Comparison of ENCODE assay signal across 9 cellular contexts in the genomic region with DNA sequence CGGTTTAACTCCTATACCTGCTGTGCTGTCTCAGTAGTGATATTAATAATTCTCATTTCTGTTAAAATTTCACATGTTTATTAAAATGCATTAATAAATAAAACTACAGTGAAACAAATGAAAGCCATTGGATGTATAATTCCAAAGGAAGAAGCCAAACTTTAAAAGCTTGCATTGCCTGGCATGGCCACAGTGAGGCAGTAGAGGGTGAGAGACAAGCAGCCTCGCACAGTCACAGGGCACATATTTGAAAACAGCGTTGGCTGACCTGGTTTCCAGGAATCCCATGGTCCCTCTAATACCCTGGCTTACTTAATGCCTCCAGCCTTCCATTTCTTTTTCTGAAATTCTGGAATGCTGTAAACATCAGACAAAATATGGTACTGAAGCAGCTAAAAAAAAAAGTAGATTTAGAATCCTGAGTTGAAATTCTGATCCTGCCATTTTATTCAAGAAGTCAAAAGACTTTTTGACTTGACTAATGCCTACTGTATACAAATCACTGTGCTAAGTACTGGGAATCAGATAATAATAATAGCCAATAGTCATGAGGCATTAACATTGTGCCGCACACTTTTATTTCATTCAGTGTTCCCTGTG. TPM values are rescaled to one million over a fixed set of nuclear protein-coding genes. Genes with fewer than 3 reads are reported as not detected.
DNase-seq lines count a peak whose midpoint lies in the region; ATAC-seq, FAIRE-seq and TF ChIP-seq lines count a peak whose summit lies in the region.
"Had no signal": no experiment of that assay in that cellular context is flagged by ENCODE, and none has a peak within 500 bp of the region (broad histone marks: within the 10 kb centered on the region; RNA-seq: fewer than 3 reads in every experiment).

No MANE protein-coding gene starts in this region.

- intact Hi-C loops in right lobe of liver (cut with DNase I), result loop anchor here (5.0 to 10.0 kb wide), 2 partner anchors 151 to 187 kb away; no protein-coding TSS in a partner anchor

- DNase-seq in A549 (ENCODE audit: low read depth in 1 of 2, low spot score in 1 of 2) (peak; percentile 57 to 62), GM12891 (ENCODE audit: insufficient read length, low spot score) (no peak), NCI-H2227 treated with DMSO at 0.1 percent for 48 hours (lab: John Stamatoyannopoulos, UW) (peak; percentile 12), chondrocyte (ENCODE audit: low spot score) (no peak), right lobe of liver (peak; percentile 64 to 71 (median 67))
- DNase-seq in activated CD4-positive, alpha-beta T cell treated with anti-CD3 and anti-CD28 coated beads for 24 hours (ENCODE audit: low read depth in 2 of 2), result peak; percentile 56 to 66
- DNase-seq in stimulated activated CD8-positive, alpha-beta memory T cell treated with anti-CD3 and anti-CD28 coated beads, Interleukin-4, amount 100 ng/mL, for 24 hours (ENCODE audit: low read depth), result peak; percentile 52

- H3K4me2 ChIP-seq in A549, result no peak overlapping the region

- peaks cover 4% of the 10 kb centered on the region for H3K36me3 Mint-ChIP-seq in chondrocyte (ENCODE audit: low read depth)

- peak; percentile 47 to 64 for TF ChIP-seq RAD21 in A549 (conservative IDR thresholded peaks at IDR 0.05 in 1 of 2, IDR thresholded peaks at IDR 0.05 in 1 of 2)

- H3K27me3 Mint-ChIP-seq in chondrocyte (ENCODE audit: low read depth), result peaks cover 4% of the 10 kb centered on the region

- H3K4me1 Mint-ChIP-seq in chondrocyte (ENCODE audit: low read depth), result peaks cover 9% of the 10 kb centered on the region

- H3K27ac ChIP-seq in A549 (no peak overlapping the region), right lobe of liver (no peak overlapping the region)

- H3K4me1 ChIP-seq in A549, result no peaks in the 10 kb centered on the region
- no peaks in the 10 kb centered on the region for H3K4me1 ChIP-seq in right lobe of liver

- WGBS in A549 (ENCODE audit: missing lambda C conversion rate), result 28% methylated on average over 4 of the region's 4 CpGs
- 31% methylated on average over 4 of the region's 4 CpGs for WGBS in right lobe of liver (ENCODE audit: insufficient coverage, low coverage, low lambda C conversion rate, missing lambda C conversion rate)

- POLR2A ChIA-PET in A549 (lab: Yijun Ruan, JAX), result no interaction called here

- no peak for TF ChIP-seq POLR2A in A549 (IDR thresholded peaks at IDR 0.05; ENCODE audit: low read length)
- TF ChIP-seq POLR2A in GM12891 (IDR thresholded peaks at IDR 0.05; ENCODE audit: low read depth, low read length), result no peak
- TF ChIP-seq POLR2A in right lobe of liver (IDR thresholded peaks at IDR 0.05), result no peak

- FAIRE-seq in A549 (lab: Jason Lieb, UNC) (no peak), GM12891 (lab: Jason Lieb, UNC) (peak; percentile 79)
- FAIRE-seq: islet of Langerhans had no signal

- H3K4me3 ChIP-seq in A549 (no peak overlapping the region), right lobe of liver (no peak overlapping the region)

- H3K9me3 ChIP-seq in A549 (no peaks in the 10 kb centered on the region), right lobe of liver (no peaks in the 10 kb centered on the region)

- no peak for TF ChIP-seq EP300 in A549 (IDR thresholded peaks at IDR 0.05)

- CTCF ChIA-PET in A549 (lab: Yijun Ruan, JAX), result interaction anchor here (0.8 to 14.3 kb wide), 12 partner anchors 7 to 194 kb away, joined by 3 to 415 read pairs (median 4); a partner anchor contains a TSS

- ATAC-seq in A549 (peak; percentile 41 to 76; a peak in 4 of 6 replicates), right lobe of liver (peak; percentile 88 to 92 (median 90)), HG03095 (IDR thresholded peaks at IDR 0.05; ENCODE audit: unreplicated experiment) (no peak)

- H3K27me3 ChIP-seq in right lobe of liver, result no peaks in the 10 kb centered on the region

- no peak overlapping the region for H3K27ac Mint-ChIP-seq in chondrocyte (ENCODE audit: unreplicated experiment)

- peak; percentile 70 for TF ChIP-seq CTCF in A549 (IDR thresholded peaks at IDR 0.05)
- peak; percentile 91 for TF ChIP-seq CTCF in chondrocyte (IDR thresholded peaks at IDR 0.05)
- peak; percentile 84 to 91 (median 90) for TF ChIP-seq CTCF in right lobe of liver (IDR thresholded peaks at IDR 0.05)

- H3K9me3 Mint-ChIP-seq in chondrocyte (ENCODE audit: low read depth), result no peaks in the 10 kb centered on the region

- H3K36me3 ChIP-seq in right lobe of liver, result no peaks in the 10 kb centered on the region

- H3K4me3 Mint-ChIP-seq in chondrocyte (ENCODE audit: unreplicated experiment), result no peak overlapping the region

TF ChIP-seq in A549, 52 proteins besides CTCF, POLR2A, EP300 and RAD21:
- TF ChIP-seq MYC (IDR thresholded peaks at IDR 0.05; ENCODE audit: borderline replicate concordance, low read length) (0 out of 2 replicates have a peak, but pooled peaks have one; percentile 16), ZFP36 (IDR thresholded peaks at IDR 0.05; ENCODE audit: borderline replicate concordance, partially characterized antibody) (no peak), SMC3 (IDR thresholded peaks at IDR 0.05) (peak; percentile 54)

TF ChIP-seq in GM12891, 5 proteins besides CTCF, POLR2A, EP300 and RAD21:
- TF ChIP-seq TAF1 (IDR thresholded peaks at IDR 0.05; ENCODE audit: low read depth, low read length) (no peak), PAX5 (IDR thresholded peaks at IDR 0.05; ENCODE audit: insufficient read depth, low read length, severe bottlenecking) (no peak), SPI1 (IDR thresholded peaks at IDR 0.05; ENCODE audit: low read depth, low read length) (no peak), POU2F2 (IDR thresholded peaks at IDR 0.05; ENCODE audit: low read depth, low read length) (no peak), POLR2AphosphoS5 (IDR thresholded peaks at IDR 0.05; ENCODE audit: low read depth, low read length) (no peak)

RNA-seq across cellular contexts. Expression of a gene that starts 6.7 kb away (rescaled TPM):
- polyA plus RNA-seq in A549 (2011; rRNA removed) (4.1 and 4.6 TPM in 2 replicates), A549 (2017; fragmentation: RNase III; extraction: RNeasy Plus Mini Kit Qiagen cat#74134 plus additional on column Dnase treatment) (1.7 to 1.9 TPM (median 1.9 TPM) in 3 replicates)
- 0.65 and 0.67 TPM in 2 replicates for polyA plus RNA-seq in A549 (2012; cell fraction: cytosol; rRNA removed)
- polyA plus RNA-seq in A549 (2012; cell fraction: nucleus; rRNA removed), result 0.68 and 1.1 TPM in 2 replicates
- polyA minus RNA-seq in A549 (2011; rRNA and poly(A)+ RNA removed), result 1.9 and 3.4 TPM in 2 replicates
- 2.8 TPM for polyA plus RNA-seq in GM12891 (2012; ENCODE audit: low read depth, missing spikeins)
- total RNA-seq in chondrocyte (3.5 to 5.2 TPM (median 4.0 TPM) in 3 replicates), right lobe of liver (1 to 10 TPM; 1.8 to 3.3 (median 2.1) TPM)

RNA-seq across cellular contexts. Expression of a gene that starts 8.4 kb away (rescaled TPM):
- polyA plus RNA-seq in A549 (2011; rRNA removed) (0.30 and 0.45 TPM in 2 replicates), A549 (2017; fragmentation: RNase III; extraction: RNeasy Plus Mini Kit Qiagen cat#74134 plus additional on column Dnase treatment) (0.13 to 0.15 TPM (median 0.13 TPM) in 3 replicates)
- 0.21 and 0.25 TPM in 2 replicates for polyA plus RNA-seq in A549 (2012; cell fraction: cytosol; rRNA removed)
- 0.28 and 0.33 TPM in 2 replicates for polyA plus RNA-seq in A549 (2012; cell fraction: nucleus; rRNA removed)
- polyA minus RNA-seq in A549 (2011; rRNA and poly(A)+ RNA removed), result 0.37 and 0.39 TPM in 2 replicates
- polyA plus RNA-seq in GM12891 (2012; ENCODE audit: low read depth, missing spikeins), result 40.3 TPM
- total RNA-seq in chondrocyte (0.56 to 7.7 TPM (median 7.0 TPM) in 3 replicates), right lobe of liver (1 to 10 TPM in 3 of 6 experiments, under 1 TPM in 3; 0.15 to 3.4 (median 0.99) TPM)

Comparison
In these comparisons a context has a peak if more than half of its experiments do, and no peak if none do; other contexts are left out.
1. DNase-seq: peak in A549 (2 of 2), NCI-H2227 treated with DMSO at 0.1 percent for 48 hours (single experiment), activated CD4-positive, alpha-beta T cell treated with anti-CD3 and anti-CD28 coated beads for 24 hours (2 of 2), right lobe of liver (3 of 3) and stimulated activated CD8-positive, alpha-beta memory T cell treated with anti-CD3 and anti-CD28 coated beads, Interleukin-4, amount 100 ng/mL, for 24 hours (single experiment); none in GM12891 (single experiment) and chondrocyte (single experiment).
2. Peak in every context shown above with its lines, with median percentiles within 50 percentile points of each other: CTCF ChIP-seq.